8 cellular contexts compared by ENCODE assay signal in the genomic region with DNA sequence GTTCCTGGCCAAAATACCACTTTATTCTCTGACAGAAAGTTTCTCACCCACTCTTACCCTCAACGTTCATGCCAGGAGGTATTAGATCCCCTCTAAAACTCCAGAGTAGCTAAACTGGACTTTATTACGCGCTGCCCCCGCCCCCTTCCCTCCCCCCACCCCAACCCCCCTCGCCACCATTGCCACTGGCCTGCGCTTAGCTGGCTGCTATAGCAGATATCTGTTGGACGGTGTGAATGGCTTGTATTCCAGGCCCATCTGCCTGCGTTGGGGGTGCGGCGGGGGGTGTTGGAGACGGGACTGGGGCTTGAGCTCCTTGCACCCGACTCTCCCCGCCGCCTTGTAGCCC. TPM values are rescaled to one million over a fixed set of nuclear protein-coding genes. Genes with fewer than 3 reads are reported as not detected.
DNase-seq lines count a peak whose midpoint lies in the region; ATAC-seq, FAIRE-seq and TF ChIP-seq lines count a peak whose summit lies in the region.

No MANE protein-coding gene starts in this region.

- no peak for FAIRE-seq in K562 (lab: Jason Lieb, UNC)

- H4K20me1 ChIP-seq in K562 (replicated peaks; ENCODE audit: control insufficient read depth, insufficient read depth, low read length) = 0 out of 2 replicates have a peak, but pooled peaks cover 3% of the 10 kb centered on the region

- no peak for TF ChIP-seq EP300 in K562 (IDR thresholded peaks at IDR 0.05; ENCODE audit: low read length)

- H3K9me1 ChIP-seq in K562 (ENCODE audit: control insufficient read depth, insufficient read depth, low read length) = no peaks in the 10 kb centered on the region

- H3K4me2 ChIP-seq in K562 (ENCODE audit: insufficient read depth, low read length) = peak overlapping the region; percentile 86

- ATAC-seq in heart right ventricle = peak in 2 of 8 donors; percentile 6 to 15
- no peak for ATAC-seq in Right ventricle myocardium superior (ENCODE audit: poor library complexity)
- no peak for ATAC-seq in K562
- no peak for ATAC-seq in aorta (ENCODE audit: low FRiP score)

- H3K27ac ChIP-seq in heart right ventricle = peak overlapping the region; percentile 93 to 100 (median 97)
- no peak overlapping the region; the same call in 2 of the 3 replicates for H3K27ac ChIP-seq in K562 (ENCODE audit: extremely low read depth, low read depth, low read length)
- H3K27ac ChIP-seq in mesodermal cell (ENCODE audit: low read depth, low read length, severe bottlenecking) = no peak overlapping the region
- H3K27ac ChIP-seq in aorta (ENCODE audit: low read depth in 1 of 2, low read length in 2 of 2) = peak overlapping the region in 1 of 2 donors; percentile 70

- peaks cover 0 to 5% (median 0%) of the 10 kb centered on the region in 7 donors for H3K27me3 ChIP-seq in heart right ventricle
- peaks cover 0 to 3% of the 10 kb centered on the region in 2 experiments; a peak in 1 of 5 replicates for H3K27me3 ChIP-seq in K562 (ENCODE audit: control insufficient read depth in 2 of 2, insufficient read depth in 2 of 2, low read length in 2 of 2)
- no peaks in the 10 kb centered on the region for H3K27me3 ChIP-seq in aorta (ENCODE audit: control insufficient read depth in 1 of 2, insufficient read depth in 2 of 2, low read length in 1 of 2)

- CTCF ChIA-PET in K562 (lab: Yijun Ruan, JAX; ENCODE audit: low intra/inter-chr PET ratio) = no interaction called here

- DNase-seq in heart right ventricle (no peak), Right ventricle myocardium superior (no peak), K562 (ENCODE audit: extremely low read depth in 1 of 4, low spot score in 3 of 4) (peak in 1 of 4 experiments; percentile 28), aorta (no peak), OCI-M1 (lab: John Stamatoyannopoulos, UW) (no peak), activated gamma-delta T cell treated with Interleukin-2 at 50 U/mL for 16 hours (no peak), 8988T (no peak)

- in situ Hi-C loops in K562 (cut with MboI) = loop anchor here (5.0 kb wide), 1 partner anchor 68 kb away; no protein-coding TSS in a partner anchor

- TF ChIP-seq POLR2A in K562 (conservative IDR thresholded peaks at IDR 0.05) = no peak

- no TSS peak for BruUV-seq in K562 (replicated peaks; lab: Mats Ljungman, UMichigan)

- H3K4me3 ChIP-seq in heart right ventricle = peak overlapping the region; percentile 58 to 93 (median 82)
- H3K4me3 ChIP-seq in K562 = peak overlapping the region; percentile 68
- H3K4me3 ChIP-seq in mesodermal cell (ENCODE audit: extremely low read depth, insufficient read depth, low read length, poor library complexity, severe bottlenecking) = peak overlapping the region; percentile 72
- peak overlapping the region; percentile 1 to 91 for H3K4me3 ChIP-seq in aorta (ENCODE audit: low read length in 2 of 2)

- no peak for TF ChIP-seq RAD21 in K562 (CRISPR knock-in tag; conservative IDR thresholded peaks at IDR 0.05 in 1 of 2, IDR thresholded peaks at IDR 0.05 in 1 of 2)

- no peak for TF ChIP-seq CTCF in heart right ventricle (IDR thresholded peaks at IDR 0.05)
- TF ChIP-seq CTCF in K562 (IDR thresholded peaks at IDR 0.05 in 2 of 3, conservative IDR thresholded peaks at IDR 0.05 in 1 of 3; ENCODE audit: insufficient read depth in 2 of 3, low read depth in 1 of 3, low read length in 3 of 3) = no peak

- POLR2A ChIA-PET in K562 (lab: Yijun Ruan, JAX) = interaction anchor here (0.6 to 1.4 kb wide), 3 partner anchors 14 to 234 kb away, joined by 3 to 5 read pairs (median 4); no protein-coding TSS in a partner anchor

- intact Hi-C loops in heart right ventricle (cut with DNase I) = loop anchor here in 5 of 10 donors (2.0 to 10.0 kb wide), 3 partner anchors 87 to 233 kb away; a partner anchor contains a TSS
- intact Hi-C loops in Right ventricle myocardium superior (cut with DNase I) = no loop called here
- intact Hi-C loops in K562 (cut with micrococcal nuclease) = loop anchor here (10.0 kb wide), 1 partner anchor 231 kb away; a partner anchor contains a TSS
- intact Hi-C loops in aorta (cut with DNase I) = loop anchor here in 1 of 2 donors (10.0 kb wide), 1 partner anchor 231 kb away; a partner anchor contains a TSS

- no peaks in the 10 kb centered on the region for H3K9me3 ChIP-seq in heart right ventricle
- H3K9me3 ChIP-seq in K562 (replicated peaks; ENCODE audit: control insufficient read depth, insufficient read depth, low read depth, low read length) = no peaks in the 10 kb centered on the region
- H3K9me3 ChIP-seq in mesodermal cell (ENCODE audit: control insufficient read depth, low read length) = no peaks in the 10 kb centered on the region
- H3K9me3 ChIP-seq in aorta (ENCODE audit: control insufficient read depth, low read length) = no peaks in the 10 kb centered on the region

- peak overlapping the region; percentile 98 for H2AFZ ChIP-seq in K562 (ENCODE audit: low read depth, low read length)

- H3K9ac ChIP-seq in K562 (ENCODE audit: insufficient read depth in 1 of 2, low read depth in 2 of 2, low read length in 2 of 2) = peak overlapping the region; percentile 88 to 94; a peak in 2 of 4 replicates

- peaks cover 5 to 40% (median 26%) of the 10 kb centered on the region in 9 donors for H3K4me1 ChIP-seq in heart right ventricle
- peaks cover 8 to 27% of the 10 kb centered on the region in 2 experiments; a peak in 4 of 5 replicates for H3K4me1 ChIP-seq in K562 (replicated peaks in 1 of 2; ENCODE audit: control insufficient read depth in 2 of 2, insufficient read depth in 2 of 2, low read length in 2 of 2)
- peaks cover 7% of the 10 kb centered on the region for H3K4me1 ChIP-seq in mesodermal cell (ENCODE audit: control insufficient read depth, insufficient read depth, low read length, poor library complexity, severe bottlenecking)
- no peaks in the 10 kb centered on the region for H3K4me1 ChIP-seq in aorta (ENCODE audit: control insufficient read depth in 1 of 2, insufficient read depth in 2 of 2, low read length in 2 of 2)

- 1 to 3% methylated on average over 14 of the region's 14 CpGs for WGBS in heart right ventricle, 2 donors
- 6% methylated on average over 10 of the region's 14 CpGs for WGBS in K562 (ENCODE audit: insufficient coverage, low coverage, missing lambda C conversion rate)
- WGBS in mesodermal cell (ENCODE audit: insufficient coverage in 2 of 2), 2 experiments = 0% methylated on average over 4 to 7 of the region's 14 CpGs
- 0 to 1% methylated on average over 14 of the region's 14 CpGs for WGBS in aorta, 2 donors

- peaks cover 10% of the 10 kb centered on the region for H3K79me2 ChIP-seq in K562 (ENCODE audit: control insufficient read depth, insufficient read depth, low read length)

- H3K36me3 ChIP-seq in heart right ventricle = peaks cover 0 to 24% (median 0%) of the 10 kb centered on the region in 9 donors
- peaks cover 24% of the 10 kb centered on the region; the same call in 2 of the 3 replicates for H3K36me3 ChIP-seq in K562 (ENCODE audit: control insufficient read depth, insufficient read depth, low read length)
- H3K36me3 ChIP-seq in mesodermal cell (ENCODE audit: control insufficient read depth, insufficient read depth, low read length) = peaks cover 26% of the 10 kb centered on the region
- H3K36me3 ChIP-seq in aorta (ENCODE audit: control insufficient read depth in 1 of 2, insufficient read depth in 2 of 2, low read length in 1 of 2) = no peaks in the 10 kb centered on the region

RNA-seq across cellular contexts. Expression of a gene that starts 0.6 kb away (rescaled TPM):
- 10 to 100 TPM; 15.8 to 27.9 (median 18.0) TPM for total RNA-seq in heart right ventricle
- polyA plus RNA-seq in heart right ventricle = 10 to 100 TPM in 1 of 2 donors, 1 to 10 TPM in 1; 8.7 to 20.8 TPM
- 15.4 TPM for total RNA-seq in Right ventricle myocardium superior
- 2.6 and 8.1 TPM in 2 replicates for total RNA-seq in K562 (2011; cell fraction: chromatin; rRNA removed; ENCODE audit: low replicate concordance)
- 5.2 and 7.1 TPM in 2 replicates for total RNA-seq in K562 (2011; cell fraction: nucleolus; rRNA removed)
- total RNA-seq in K562 (2011; cell fraction: nucleoplasm; rRNA removed) = 5.2 and 5.4 TPM in 2 replicates
- total RNA-seq in K562 (2014; rRNA removed) = 5.2 and 12.2 TPM in 2 replicates
- 2.2 and 2.4 TPM in 2 replicates for total RNA-seq in K562 (2014; rRNA removed; fragmentation: Illumina TruSeq; extraction: Trizol)
- total RNA-seq in K562 (2015; rRNA removed; fragmentation: Illumina TruSeq; extraction: Trizol) = 3.8 and 4.2 TPM in 2 replicates
- total RNA-seq in K562 (2021) = 6.3 and 8.7 TPM in 2 replicates
- polyA plus RNA-seq in K562 (2011; rRNA removed) = 2.2 and 3.8 TPM in 2 replicates
- polyA plus RNA-seq in K562 (2011; cell fraction: cytosol; rRNA removed) = 2.4 and 7.1 TPM in 2 replicates
- 2.2 and 7.9 TPM in 2 replicates for polyA plus RNA-seq in K562 (2011; cell fraction: nucleus; rRNA removed)
- 5.6 and 7.4 TPM in 2 replicates for polyA plus RNA-seq in K562 (2012)
- 6.8 and 8.4 TPM in 2 replicates for polyA plus RNA-seq in K562 (2014; fragmentation: Illumina TruSeq; extraction: Trizol)
- polyA plus RNA-seq in K562 (2014; fragmentation: Nextera tagmentation; extraction: Ambion mirVana) = 1 to 10 TPM; 6.4 to 6.5 TPM
- 5.1 and 9.4 TPM in 2 replicates for polyA plus RNA-seq in K562 (2014; rRNA removed)
- polyA minus RNA-seq in K562 (2011; rRNA and poly(A)+ RNA removed) = 2.5 and 3.2 TPM in 2 replicates
- 2.7 and 2.9 TPM in 2 replicates for polyA minus RNA-seq in K562 (2011; cell fraction: cytosol; rRNA and poly(A)+ RNA removed)
- 2.4 and 2.8 TPM in 2 replicates for polyA minus RNA-seq in K562 (2011; cell fraction: nucleus; rRNA and poly(A)+ RNA removed)
- 10.1 TPM for polyA plus RNA-seq in mesodermal cell (2013, experiment 1 of 2)
- 5.0 TPM for polyA plus RNA-seq in mesodermal cell (2013, experiment 2 of 2)
- total RNA-seq in aorta = 10 to 100 TPM; 13.0 to 13.7 TPM
- polyA plus RNA-seq in aorta = 10 to 100 TPM; 14.0 to 24.0 TPM

RNA-seq across cellular contexts. Expression of a gene that starts 3.9 kb away (rescaled TPM):
- total RNA-seq in heart right ventricle (1 to 10 TPM in 5 of 10 donors, under 1 TPM in 5; 0.57 to 1.9 (median 1.1) TPM), Right ventricle myocardium superior (0.97 TPM), K562 (2014; rRNA removed) (0.29 TPM in 1 of 2 replicates, not detected in the other), K562 (2014; rRNA removed; fragmentation: Illumina TruSeq; extraction: Trizol) (0.10 and 0.11 TPM in 2 replicates), K562 (2015; rRNA removed; fragmentation: Illumina TruSeq; extraction: Trizol) (0.11 TPM in 2 replicates), K562 (2021) (0.11 and 0.22 TPM in 2 replicates), aorta (1 to 10 TPM; 1.5 to 4.0 TPM)
- polyA plus RNA-seq in heart right ventricle (1 to 10 TPM in 1 of 2 donors, under 1 TPM in 1; 0.25 to 1.0 TPM), K562 (2011; rRNA removed) (0.06 and 0.16 TPM in 2 replicates), K562 (2014; fragmentation: Illumina TruSeq; extraction: Trizol) (0.03 and 0.09 TPM in 2 replicates), K562 (2014; fragmentation: Nextera tagmentation; extraction: Ambion mirVana) (not detected), K562 (2014; rRNA removed) (0.01 TPM in 1 of 2 replicates, not detected in the other), aorta (1 to 10 TPM in 1 of 2 donors, under 1 TPM in 1; 0.13 to 2.1 TPM)
- 0.76 and 1.5 TPM in 2 replicates for total RNA-seq in K562 (2011; cell fraction: chromatin; rRNA removed; ENCODE audit: low replicate concordance)
- total RNA-seq in K562 (2011; cell fraction: nucleolus; rRNA removed) = 0.26 and 0.67 TPM in 2 replicates
- total RNA-seq in K562 (2011; cell fraction: nucleoplasm; rRNA removed) = 0.15 and 0.23 TPM in 2 replicates
- under 0.01 and 0.04 TPM in 2 replicates for polyA plus RNA-seq in K562 (2011; cell fraction: cytosol; rRNA removed)
- polyA plus RNA-seq in K562 (2011; cell fraction: nucleus; rRNA removed) = 0.20 and 0.50 TPM in 2 replicates
- polyA plus RNA-seq in K562 (2012) = 0.06 and 0.07 TPM in 2 replicates
- 0.15 and 0.18 TPM in 2 replicates for polyA minus RNA-seq in K562 (2011; rRNA and poly(A)+ RNA removed)
- polyA minus RNA-seq in K562 (2011; cell fraction: cytosol; rRNA and poly(A)+ RNA removed) = not detected in 2 replicates
- polyA minus RNA-seq in K562 (2011; cell fraction: nucleus; rRNA and poly(A)+ RNA removed) = 0.22 and 0.54 TPM in 2 replicates
- polyA plus RNA-seq in mesodermal cell (2013, experiment 1 of 2) = 3.4 TPM
- polyA plus RNA-seq in mesodermal cell (2013, experiment 2 of 2) = 4.7 TPM

RNA-seq across cellular contexts. Expression of a gene that starts 12.1 kb away (rescaled TPM):
- 10 to 100 TPM in 5 of 10 donors, 1 to 10 TPM in 5; 6.6 to 19.9 (median 9.9) TPM for total RNA-seq in heart right ventricle
- polyA plus RNA-seq in heart right ventricle = 10 to 100 TPM; 10.4 to 58.5 TPM
- 10.7 TPM for total RNA-seq in Right ventricle myocardium superior
- 396 and 1,008 TPM in 2 replicates for total RNA-seq in K562 (2011; cell fraction: chromatin; rRNA removed; ENCODE audit: low replicate concordance)
- total RNA-seq in K562 (2011; cell fraction: nucleolus; rRNA removed) = 461 and 463 TPM in 2 replicates
- total RNA-seq in K562 (2011; cell fraction: nucleoplasm; rRNA removed) = 346 and 364 TPM in 2 replicates
- total RNA-seq in K562 (2014; rRNA removed) = 19.1 and 25.8 TPM in 2 replicates
- 12.2 and 19.8 TPM in 2 replicates for total RNA-seq in K562 (2014; rRNA removed; fragmentation: Illumina TruSeq; extraction: Trizol)
- total RNA-seq in K562 (2015; rRNA removed; fragmentation: Illumina TruSeq; extraction: Trizol) = 27.7 and 31.9 TPM in 2 replicates
- total RNA-seq in K562 (2021) = 51.9 and 58.1 TPM in 2 replicates
- 65.3 and 135 TPM in 2 replicates for polyA plus RNA-seq in K562 (2011; rRNA removed)
- polyA plus RNA-seq in K562 (2011; cell fraction: cytosol; rRNA removed) = 61.3 and 70.5 TPM in 2 replicates
- polyA plus RNA-seq in K562 (2011; cell fraction: nucleus; rRNA removed) = 934 and 1,029 TPM in 2 replicates
- polyA plus RNA-seq in K562 (2012) = 53.3 and 105 TPM in 2 replicates
- 41.3 and 56.2 TPM in 2 replicates for polyA plus RNA-seq in K562 (2014; fragmentation: Illumina TruSeq; extraction: Trizol)
- polyA plus RNA-seq in K562 (2014; fragmentation: Nextera tagmentation; extraction: Ambion mirVana) = 10 to 100 TPM; 22.9 to 33.3 TPM
- polyA plus RNA-seq in K562 (2014; rRNA removed) = 73.4 and 83.5 TPM in 2 replicates
- 35.0 and 46.6 TPM in 2 replicates for polyA minus RNA-seq in K562 (2011; rRNA and poly(A)+ RNA removed)
- polyA minus RNA-seq in K562 (2011; cell fraction: cytosol; rRNA and poly(A)+ RNA removed) = 23.4 and 34.6 TPM in 2 replicates
- 142 and 191 TPM in 2 replicates for polyA minus RNA-seq in K562 (2011; cell fraction: nucleus; rRNA and poly(A)+ RNA removed)
- 76.3 TPM for polyA plus RNA-seq in mesodermal cell (2013, experiment 1 of 2)
- 71.0 TPM for polyA plus RNA-seq in mesodermal cell (2013, experiment 2 of 2)
- 10 to 100 TPM; 36.9 to 78.6 TPM for total RNA-seq in aorta
- polyA plus RNA-seq in aorta = 10 to 100 TPM; 17.5 to 75.7 TPM

RNA-seq across cellular contexts. Expression of a gene that starts 23.1 kb away (rescaled TPM):
- total RNA-seq in heart right ventricle (under 1 TPM in 9 of 10 donors, not detected in 1; 0.06 to 0.38 (median 0.15) TPM), Right ventricle myocardium superior (0.13 TPM), K562 (2014; rRNA removed) (0.04 TPM in 1 of 2 replicates, not detected in the other), K562 (2014; rRNA removed; fragmentation: Illumina TruSeq; extraction: Trizol) (not detected in 2 replicates), K562 (2015; rRNA removed; fragmentation: Illumina TruSeq; extraction: Trizol) (0.04 TPM in 1 of 2 replicates, not detected in the other), K562 (2021) (0.13 TPM in 2 replicates), aorta (1 to 10 TPM; 1.5 to 1.7 TPM)
- polyA plus RNA-seq in heart right ventricle (under 1 TPM; 0.07 to 0.22 TPM), K562 (2011; rRNA removed) (not detected in 2 replicates), K562 (2014; fragmentation: Illumina TruSeq; extraction: Trizol) (0.04 and 0.07 TPM in 2 replicates), K562 (2014; fragmentation: Nextera tagmentation; extraction: Ambion mirVana) (under 1 TPM in 1 of 2 experiments, not detected in 1; 0.06 TPM), K562 (2014; rRNA removed) (0.07 TPM in 1 of 2 replicates, not detected in the other), aorta (under 1 TPM in 1 of 2 donors, not detected in 1; 0.23 TPM)
- not detected in 2 replicates for total RNA-seq in K562 (2011; cell fraction: chromatin; rRNA removed; ENCODE audit: low replicate concordance)
- not detected in 2 replicates for total RNA-seq in K562 (2011; cell fraction: nucleolus; rRNA removed)
- total RNA-seq in K562 (2011; cell fraction: nucleoplasm; rRNA removed) = 0.23 TPM in 1 of 2 replicates, not detected in the other
- polyA plus RNA-seq in K562 (2011; cell fraction: cytosol; rRNA removed) = 0.01 TPM in 1 of 2 replicates, not detected in the other
- 0.07 TPM in 1 of 2 replicates, not detected in the other for polyA plus RNA-seq in K562 (2011; cell fraction: nucleus; rRNA removed)
- polyA plus RNA-seq in K562 (2012) = 0.12 and 0.24 TPM in 2 replicates
- not detected in 2 replicates for polyA minus RNA-seq in K562 (2011; rRNA and poly(A)+ RNA removed)
- polyA minus RNA-seq in K562 (2011; cell fraction: cytosol; rRNA and poly(A)+ RNA removed) = not detected in 2 replicates
- not detected in 2 replicates for polyA minus RNA-seq in K562 (2011; cell fraction: nucleus; rRNA and poly(A)+ RNA removed)
- polyA plus RNA-seq in mesodermal cell (2013, experiment 1 of 2) = 11.4 TPM
- 6.2 TPM for polyA plus RNA-seq in mesodermal cell (2013, experiment 2 of 2)

Comparison
In these comparisons a context has a peak if more than half of its experiments do, and no peak if none do; other contexts are left out.
1. H3K27ac ChIP-seq: peak in heart right ventricle (10 of 10); none in K562 (single experiment) and mesodermal cell (single experiment).
2. Peak in every context shown above with its lines, with median percentiles within 50 percentile points of each other: H3K4me3 ChIP-seq.